ENCODE assay signal across 16 cellular contexts in the genomic region with DNA sequence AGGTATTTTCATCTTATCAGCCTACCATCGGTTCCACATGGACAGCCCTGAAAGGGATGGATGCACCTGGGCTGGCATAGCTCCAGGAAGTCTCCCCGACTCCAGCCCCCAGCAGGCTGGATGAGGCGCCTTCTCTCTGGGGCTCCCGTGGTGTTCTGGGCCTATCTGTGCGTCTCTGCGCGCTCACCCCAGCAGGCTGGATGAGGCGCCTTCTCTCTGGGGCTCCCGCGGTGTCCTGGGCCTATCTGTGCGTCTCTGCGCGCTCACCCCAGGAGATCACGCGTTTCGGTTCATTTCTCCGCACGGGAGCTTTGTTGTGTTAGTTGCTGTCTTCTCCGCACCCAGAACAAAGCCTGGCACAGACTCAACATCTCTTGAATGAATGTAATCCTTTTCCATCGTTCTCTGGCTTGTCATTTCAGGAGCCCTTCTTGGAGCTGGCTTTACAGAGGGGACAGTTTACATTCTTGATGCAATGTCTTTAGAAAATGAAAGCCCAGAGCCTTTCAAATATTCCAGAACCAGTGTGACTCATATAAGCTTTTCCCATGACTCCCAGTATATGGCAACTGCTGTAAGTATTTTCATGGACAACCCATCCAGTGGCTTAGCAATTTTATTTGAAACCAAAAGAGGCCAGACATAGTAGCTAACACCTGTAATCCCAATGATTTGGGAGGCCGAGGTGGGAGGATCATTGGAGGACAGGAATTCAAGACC. TPM values are rescaled to one million over a fixed set of nuclear protein-coding genes. Genes with fewer than 3 reads are reported as not detected.
DNase-seq lines count a peak whose midpoint lies in the region; ATAC-seq and TF ChIP-seq lines count a peak whose summit lies in the region.
"Had no signal": no experiment of that assay in that cellular context is flagged by ENCODE, and none has a peak within 500 bp of the region (broad histone marks: within the 10 kb centered on the region; RNA-seq: fewer than 3 reads in every experiment).

No MANE protein-coding gene starts in this region.

- CTCF ChIA-PET in AG04450 (lab: Charles Lee) (interaction anchor here (1.0 kb wide), 1 partner anchor 129 kb away, joined by 3 read pairs; no protein-coding TSS in a partner anchor), GM10248 (lab: Yijun Ruan, JAX) (interaction anchor here (1.8 to 2.0 kb wide), 2 partner anchors 8 to 70 kb away, joined by 4 read pairs; partner anchors contain the start of gene PSMD9)

- no peaks in the 10 kb centered on the region for H3K9me3 Mint-ChIP-seq in GM23338
- H3K9me3 Mint-ChIP-seq: activated CD4-positive, alpha-beta memory T cell treated with anti-CD3 and anti-CD28 coated beads, Interleukin-2, amount 10 ng/mL, durations not matched to agents 7 days and 5 days had no signal

- peak overlapping the region; percentile 82 for H2AFZ ChIP-seq in GM23338

- no peaks in the 10 kb centered on the region for H3K79me2 ChIP-seq in GM23338 (replicated peaks; ENCODE audit: insufficient read depth)

- no peak overlapping the region for H3K27ac Mint-ChIP-seq in GM23338
- H3K27ac Mint-ChIP-seq: activated CD4-positive, alpha-beta memory T cell treated with anti-CD3 and anti-CD28 coated beads, Interleukin-2, amount 10 ng/mL, durations not matched to agents 7 days and 5 days had no signal

- peaks cover 10% of the 10 kb centered on the region for H3K27me3 Mint-ChIP-seq in GM23338 (ENCODE audit: insufficient read depth, low read depth, poor library complexity)

- peaks cover 14% of the 10 kb centered on the region for H3K4me1 Mint-ChIP-seq in GM23338
- H3K4me1 Mint-ChIP-seq: activated CD4-positive, alpha-beta memory T cell treated with anti-CD3 and anti-CD28 coated beads, Interleukin-2, amount 10 ng/mL, durations not matched to agents 7 days and 5 days had no signal

- ATAC-seq in GM23338 (peak; percentile 88), GM19397 (IDR thresholded peaks at IDR 0.05; ENCODE audit: unreplicated experiment) (no peak), GM21515 (IDR thresholded peaks at IDR 0.05; ENCODE audit: unreplicated experiment) (no peak)
- ATAC-seq: stimulated activated naive CD8-positive, alpha-beta T cell treated with anti-CD3 and anti-CD28 coated beads, Interleukin-15, Interleukin-2, amounts not matched to agents 100 U/mL and 50 U/mL, for 24 hours had no signal

- no peak overlapping the region; the same call in 2 of the 3 replicates for H3K4me3 Mint-ChIP-seq in GM23338
- H3K4me3 Mint-ChIP-seq: activated CD4-positive, alpha-beta memory T cell treated with anti-CD3 and anti-CD28 coated beads, Interleukin-2, amount 10 ng/mL, durations not matched to agents 7 days and 5 days had no signal

- H4K20me1 ChIP-seq in GM23338 (replicated peaks; ENCODE audit: insufficient read depth), result no peaks in the 10 kb centered on the region

- no peaks in the 10 kb centered on the region for H3K36me3 ChIP-seq in GM23338 (ENCODE audit: insufficient read depth)
- H3K36me3 ChIP-seq: ascending aorta, neutrophil had no signal

- H3K27me3 ChIP-seq in AG04450 (ENCODE audit: control insufficient read depth, insufficient read depth, low read length) (no peaks in the 10 kb centered on the region), GM23338 (ENCODE audit: insufficient read depth) (no peaks in the 10 kb centered on the region)
- H3K27me3 ChIP-seq: ascending aorta, neutrophil had no signal

- no peak for DNase-seq in AG04450 (ENCODE audit: low read depth, low spot score)
- peak; percentile 56 for DNase-seq in GM23338 (ENCODE audit: low spot score)
- DNase-seq in NCI-H69 (lab: John Stamatoyannopoulos, UW), result peak; percentile 100
- peak; percentile 21 to 53 for DNase-seq in foreskin fibroblast
- DNase-seq in GM10248 (ENCODE audit: extremely low spot score), result no peak
- DNase-seq in cerebellum (ENCODE audit: low spot score), result no peak
- DNase-seq: activated CD4-positive, alpha-beta memory T cell treated with anti-CD3 and anti-CD28 coated beads, Interleukin-2, amount 10 ng/mL, durations not matched to agents 7 days and 5 days; activated gamma-delta T cell; mesendoderm; OCI-M1; stimulated activated naive CD8-positive, alpha-beta T cell treated with anti-CD3 and anti-CD28 coated beads, Interleukin-15, Interleukin-2, amounts not matched to agents 100 U/mL and 50 U/mL, for 24 hours had no signal

- POLR2A ChIA-PET in AG04450 (lab: Yijun Ruan, JAX) (interaction anchor here (0.6 to 0.9 kb wide), 2 partner anchors 25 to 305 kb away, joined by 3 read pairs; no protein-coding TSS in a partner anchor), GM10248 (lab: Yijun Ruan, JAX) (no interaction called here)

- H3K9me3 ChIP-seq in AG04450 (ENCODE audit: control insufficient read depth, insufficient read depth, low read length), result no peaks in the 10 kb centered on the region; the same call in 1 of the 2 replicates
- H3K9me3 ChIP-seq: ascending aorta, neutrophil had no signal

- H3K4me3 ChIP-seq in AG04450 (ENCODE audit: low read depth, low read length), result no peak overlapping the region
- peak overlapping the region; percentile 13; the same call in 1 of the 2 replicates for H3K4me3 ChIP-seq in GM23338
- no peak overlapping the region for H3K4me3 ChIP-seq in foreskin fibroblast (ENCODE audit: low read depth in 1 of 2, low read length in 2 of 2)
- H3K4me3 ChIP-seq: ascending aorta had no signal

- no peak for TF ChIP-seq CTCF in AG04450 (IDR thresholded peaks at IDR 0.05; ENCODE audit: low read depth, low read length)
- no peak for TF ChIP-seq CTCF in GM23338 (conservative IDR thresholded peaks at IDR 0.05; ENCODE audit: low read depth in 2 of 2)
- TF ChIP-seq CTCF in foreskin fibroblast (IDR thresholded peaks at IDR 0.05; ENCODE audit: low read depth, low read length), result no peak
- TF ChIP-seq CTCF in GM10248 (IDR thresholded peaks at IDR 0.05; ENCODE audit: control extremely low read depth, extremely low read depth, low read depth, missing control alignments), result no peak

- peak overlapping the region; percentile 71 for H3K4me2 ChIP-seq in GM23338

- no peaks in the 10 kb centered on the region for H3K9me2 ChIP-seq in GM23338 (ENCODE audit: insufficient read depth)

- H3K27ac ChIP-seq in AG04450 (ENCODE audit: low read depth, low read length), result peak overlapping the region; percentile 68
- peak overlapping the region; percentile 18; the same call in 1 of the 2 replicates for H3K27ac ChIP-seq in GM23338 (ENCODE audit: low read depth)
- H3K27ac ChIP-seq: ascending aorta, HL-60, neutrophil had no signal

- peaks cover 15% of the 10 kb centered on the region for H3K4me1 ChIP-seq in GM23338 (ENCODE audit: insufficient read depth)
- H3K4me1 ChIP-seq: ascending aorta had no signal

- H3K36me3 Mint-ChIP-seq in GM23338 (ENCODE audit: low read depth), result no peaks in the 10 kb centered on the region

- peaks cover 8% of the 10 kb centered on the region; the same call in 1 of the 2 replicates for H3F3A ChIP-seq in GM23338 (replicated peaks; ENCODE audit: low read depth)

TF ChIP-seq in GM23338, 12 proteins besides CTCF, POLR2A, EP300 and RAD21 (continues in another document):
- no peak for TF ChIP-seq REST (IDR thresholded peaks at IDR 0.05; ENCODE audit: unreplicated experiment)
- TF ChIP-seq ZNF114 (CRISPR knock-in tag; IDR thresholded peaks at IDR 0.05), result no peak
- TF ChIP-seq, protein P1, sequence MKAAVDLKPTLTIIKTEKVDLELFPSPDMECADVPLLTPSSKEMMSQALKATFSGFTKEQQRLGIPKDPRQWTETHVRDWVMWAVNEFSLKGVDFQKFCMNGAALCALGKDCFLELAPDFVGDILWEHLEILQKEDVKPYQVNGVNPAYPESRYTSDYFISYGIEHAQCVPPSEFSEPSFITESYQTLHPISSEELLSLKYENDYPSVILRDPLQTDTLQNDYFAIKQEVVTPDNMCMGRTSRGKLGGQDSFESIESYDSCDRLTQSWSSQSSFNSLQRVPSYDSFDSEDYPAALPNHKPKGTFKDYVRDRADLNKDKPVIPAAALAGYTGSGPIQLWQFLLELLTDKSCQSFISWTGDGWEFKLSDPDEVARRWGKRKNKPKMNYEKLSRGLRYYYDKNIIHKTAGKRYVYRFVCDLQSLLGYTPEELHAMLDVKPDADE (IDR thresholded peaks at IDR 0.05), result no peak
- TF ChIP-seq EZH2phosphoT487 (IDR thresholded peaks at IDR 0.05; ENCODE audit: unreplicated experiment), result no peak
- no peak for TF ChIP-seq NANOG (IDR thresholded peaks at IDR 0.05; ENCODE audit: borderline replicate concordance)
- no peak for TF ChIP-seq STAT1 (IDR thresholded peaks at IDR 0.05; ENCODE audit: unreplicated experiment)
- no peak for TF ChIP-seq POLR2AphosphoS5 (IDR thresholded peaks at IDR 0.05; ENCODE audit: low read depth)
- no peak for TF ChIP-seq EZH2 (IDR thresholded peaks at IDR 0.05; ENCODE audit: low read depth, unreplicated experiment)
- TF ChIP-seq ZNF331 (CRISPR knock-in tag; IDR thresholded peaks at IDR 0.05; ENCODE audit: low read depth), result no peak
- TF ChIP-seq JUNB (IDR thresholded peaks at IDR 0.05; ENCODE audit: unreplicated experiment), result no peak

RNA-seq across cellular contexts. Expression of gene CFAP251, which starts 40.3 kb away (rescaled TPM):
- polyA plus RNA-seq in AG04450 (2011; rRNA removed) (16.0 and 16.1 TPM in 2 replicates), GM23338 (2016; fragmentation: Nextera tagmentation; extraction: Ambion mirVana) (0.70 and 1.4 TPM in 2 replicates)
- 10.9 and 15.1 TPM in 2 replicates for polyA minus RNA-seq in AG04450 (2011; rRNA and poly(A)+ RNA removed)
- total RNA-seq in GM23338 (2014; rRNA removed; shearing (Covaris generic)), result 1.6 and 2.5 TPM in 2 replicates
- total RNA-seq in cerebellum, result 12.4 TPM

Comparison
In these comparisons a context has a peak if more than half of its experiments do, and no peak if none do; other contexts are left out.
1. DNase-seq: peak in GM23338 (single experiment), NCI-H69 (single experiment) and foreskin fibroblast (2 of 2); none in AG04450 (single experiment), GM10248 (single experiment) and cerebellum (single experiment).